1 cellular context compared by ENCODE assay signal in genomic region chr12:125065021-125065752, GRCh38.
TF ChIP-seq lines count a peak whose summit lies in the region.

Gene AACS (plus strand): TSS chr12:125065435. CDS start chr12:125065585, 150 bp downstream.

TF ChIP-seq in GM12878, 131 proteins besides CTCF, POLR2A, EP300 and RAD21 (continued from another document and continues in another):
- TF ChIP-seq IRF5 (IDR thresholded peaks at IDR 0.05; ENCODE audit: borderline replicate concordance) (no peak), E4F1 (IDR thresholded peaks at IDR 0.05; ENCODE audit: borderline replicate concordance, partially characterized antibody) (no peak), ZNF687 (IDR thresholded peaks at IDR 0.05) (no peak), SMC3 (IDR thresholded peaks at IDR 0.05; ENCODE audit: borderline replicate concordance, low read length) (no peak), ZNF592 (IDR thresholded peaks at IDR 0.05) (no peak), CUX1 (IDR thresholded peaks at IDR 0.05; ENCODE audit: insufficient replicate concordance, low read depth, low read length) (no peak), MTA3 (IDR thresholded peaks at IDR 0.05; ENCODE audit: borderline replicate concordance, low read length) (no peak), E2F8 (IDR thresholded peaks at IDR 0.05; ENCODE audit: low read depth, partially characterized antibody) (no peak), ZNF207 (IDR thresholded peaks at IDR 0.05; ENCODE audit: borderline replicate concordance) (no peak), LARP7 (IDR thresholded peaks at IDR 0.05) (no peak), SMARCA5 (IDR thresholded peaks at IDR 0.05) (no peak), ZNF622 (IDR thresholded peaks at IDR 0.05) (no peak), RELA (IDR thresholded peaks at IDR 0.05; ENCODE audit: borderline replicate concordance, partially characterized antibody) (no peak), SMAD1 (IDR thresholded peaks at IDR 0.05; ENCODE audit: low read depth, partially characterized antibody) (no peak), JUNB (IDR thresholded peaks at IDR 0.05) (no peak), WRNIP1 (IDR thresholded peaks at IDR 0.05; ENCODE audit: borderline replicate concordance, low read depth, low read length) (no peak), NFIC (IDR thresholded peaks at IDR 0.05; ENCODE audit: low read depth, low read length) (no peak), TCF3 (IDR thresholded peaks at IDR 0.05; ENCODE audit: borderline replicate concordance, insufficient read depth, low read depth, low read length) (no peak), ZNF384 (IDR thresholded peaks at IDR 0.05; ENCODE audit: borderline replicate concordance, low read depth, low read length) (no peak), MXI1 (IDR thresholded peaks at IDR 0.05; ENCODE audit: low read depth, low read length) (no peak), ZNF217 (IDR thresholded peaks at IDR 0.05) (no peak), CREM (IDR thresholded peaks at IDR 0.05; ENCODE audit: low read depth) (0 out of 2 replicates have a peak, but pooled peaks have one; percentile 6), NR2C1 (IDR thresholded peaks at IDR 0.05) (no peak), ZZZ3 (IDR thresholded peaks at IDR 0.05; ENCODE audit: control insufficient read depth, insufficient read length, low read depth) (no peak), BCL3 (IDR thresholded peaks at IDR 0.05; ENCODE audit: borderline replicate concordance, insufficient read depth, low read depth, low read length, poor library complexity, severe bottlenecking) (no peak), BHLHE40 (IDR thresholded peaks at IDR 0.05; ENCODE audit: borderline replicate concordance in 1 of 2, low read depth in 2 of 2, low read length in 1 of 2) (peak in 1 of 2 experiments; percentile 67; a peak in 2 of 4 replicates), DPF2 (IDR thresholded peaks at IDR 0.05) (no peak), ZNF24 (IDR thresholded peaks at IDR 0.05) (peak; percentile 93), ZBTB4 (CRISPR knock-in tag; IDR thresholded peaks at IDR 0.05) (no peak), JUND (IDR thresholded peaks at IDR 0.05; ENCODE audit: low read depth, low read length) (no peak)
